ENCODE assay signal across 1 cellular context in the genomic region with DNA sequence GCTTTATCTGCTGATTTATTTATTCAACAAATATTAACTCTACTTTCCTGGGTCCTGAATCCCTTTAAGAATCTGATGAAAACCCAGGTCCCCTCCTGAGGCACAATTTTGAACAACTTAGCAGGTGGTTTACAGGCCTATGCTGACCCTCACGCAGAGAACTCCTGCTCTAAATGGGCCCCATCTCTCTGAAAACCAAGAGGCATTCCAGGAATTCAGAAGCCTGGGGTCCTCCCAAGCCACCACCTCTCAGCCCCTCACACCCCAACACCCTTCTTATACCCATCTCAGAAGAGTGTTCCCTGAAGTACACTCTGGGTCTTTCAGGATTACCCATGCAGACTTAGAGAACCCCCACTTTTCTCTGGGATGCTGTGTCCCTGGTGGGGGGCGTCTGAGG.
TF ChIP-seq lines count a peak whose summit lies in the region.

No MANE protein-coding gene starts in this region.

TF ChIP-seq in WTC11, 78 proteins besides CTCF, POLR2A, EP300 and RAD21:
- no peak for TF ChIP-seq NFYB (CRISPR knock-in tag; conservative IDR thresholded peaks at IDR 0.05; ENCODE audit: low read depth)
- TF ChIP-seq MXD4 (CRISPR knock-in tag; IDR thresholded peaks at IDR 0.05; ENCODE audit: borderline replicate concordance): no peak
- no peak for TF ChIP-seq NR1H2 (CRISPR knock-in tag; IDR thresholded peaks at IDR 0.05)
- TF ChIP-seq ZNF423 (CRISPR knock-in tag; IDR thresholded peaks at IDR 0.05): no peak
- no peak for TF ChIP-seq ZNF219 (CRISPR knock-in tag; IDR thresholded peaks at IDR 0.05; ENCODE audit: borderline replicate concordance)
- no peak for TF ChIP-seq OVOL2 (CRISPR knock-in tag; IDR thresholded peaks at IDR 0.05; ENCODE audit: borderline replicate concordance)
- TF ChIP-seq JAZF1 (CRISPR knock-in tag; IDR thresholded peaks at IDR 0.05): no peak
